Comparison of ENCODE assay signal across 1 cellular context in the genomic region with DNA sequence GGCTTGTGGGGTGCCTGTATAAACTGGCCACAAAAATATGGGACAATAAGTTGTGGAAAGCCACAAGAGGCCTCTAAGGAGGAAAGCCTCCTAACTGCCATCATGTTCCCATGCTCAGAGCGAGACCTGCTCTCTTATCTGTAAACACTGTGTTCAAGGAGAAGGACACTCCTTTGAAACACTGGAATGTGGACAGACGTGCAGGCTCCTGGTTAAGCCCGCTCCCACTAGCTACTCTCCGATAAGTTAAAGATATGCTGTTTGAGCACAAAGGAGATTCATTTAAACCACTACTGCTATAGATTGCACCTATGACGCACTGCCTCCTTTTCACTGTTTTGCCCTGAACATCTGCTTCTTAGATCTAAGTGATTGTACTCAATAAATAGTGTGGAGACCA.
A peak's percentile ranks its signal among the peaks of the same experiment; 100 is the strongest.
TF ChIP-seq lines count a peak whose summit lies in the region.

No MANE protein-coding gene starts in this region.

TF ChIP-seq in K562, 482 proteins besides CTCF, POLR2A, EP300 and RAD21:
- TF ChIP-seq SPI1 (IDR thresholded peaks at IDR 0.05; ENCODE audit: borderline replicate concordance, low read depth, low read length) (peak; percentile 31; the same call in 1 of the 2 replicates), CREM (IDR thresholded peaks at IDR 0.05; ENCODE audit: low read depth) (0 out of 2 replicates have a peak, but pooled peaks have one; percentile 14)
